12 cellular contexts compared by ENCODE assay signal in the genomic region with DNA sequence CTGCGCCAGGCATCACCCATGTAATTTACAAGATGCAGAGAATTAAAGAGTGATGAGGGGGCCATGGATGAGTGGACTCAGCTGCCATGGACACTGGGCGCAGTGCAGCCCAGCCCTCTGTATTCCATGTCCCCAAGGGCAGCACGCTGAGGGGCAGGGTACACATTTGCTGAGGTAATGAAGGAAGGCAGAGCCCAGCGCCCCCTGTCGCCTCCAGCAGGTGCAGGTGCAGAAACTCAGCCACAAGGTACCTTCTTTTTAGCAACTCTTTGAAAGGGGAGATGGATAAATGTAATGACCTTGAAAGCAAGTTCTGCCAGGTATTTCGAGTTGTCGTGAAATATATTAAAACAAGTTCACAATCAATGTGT. TPM values are rescaled to one million over a fixed set of nuclear protein-coding genes. Genes with fewer than 3 reads are reported as not detected.
DNase-seq lines count a peak whose midpoint lies in the region; ATAC-seq and TF ChIP-seq lines count a peak whose summit lies in the region.
"Had no signal": no experiment of that assay in that cellular context is flagged by ENCODE, and none has a peak within 500 bp of the region (broad histone marks: within the 10 kb centered on the region; RNA-seq: fewer than 3 reads in every experiment).

No MANE protein-coding gene starts in this region.

- no peak for DNase-seq in GM06990 (ENCODE audit: extremely low read depth, insufficient read length)
- DNase-seq in KBM-7, result peak; percentile 16
- DNase-seq in RPMI8226, result peak; percentile 33
- DNase-seq in left kidney (ENCODE audit: low read depth, low spot score), result peak; percentile 26
- no peak for DNase-seq in naive thymus-derived CD8-positive, alpha-beta T cell
- no peak for DNase-seq in cardiac septum (ENCODE audit: low spot score)
- no peak for DNase-seq in coronary artery (ENCODE audit: low spot score)
- DNase-seq: activated T-cell treated with anti-CD3 and anti-CD28 coated beads, Interleukin-2, amount 50 U/mL, for 72 hours; left lung; stimulated activated CD4-positive, alpha-beta T cell treated with anti-CD3 and anti-CD28 coated beads, Interleukin-4, amount 100 ng/mL, for 24 hours had no signal

- no peaks in the 10 kb centered on the region for H3K36me3 ChIP-seq in GM06990 (ENCODE audit: control insufficient read depth, insufficient read depth, low read length)

- no peak overlapping the region for H3K4me3 ChIP-seq in GM06990 (replicated peaks; ENCODE audit: low read depth, low read length)
- H3K4me3 ChIP-seq in coronary artery, result no peak overlapping the region
- H3K4me3 ChIP-seq: left lung had no signal

- in situ Hi-C loops in KBM-7 (cut with MboI; ENCODE audit: low pct_unique_long_range_greater_than_20kb, low sequenced_read_pairs), result no loop called here

- no peak for ATAC-seq in naive thymus-derived CD8-positive, alpha-beta T cell
- ATAC-seq in HG02642 (IDR thresholded peaks at IDR 0.05; ENCODE audit: poor library complexity, unreplicated experiment), result no peak
- ATAC-seq: activated T-cell treated with anti-CD3 and anti-CD28 coated beads, Interleukin-2, amount 50 U/mL, for 72 hours; left lung had no signal

- TF ChIP-seq CTCF in GM06990 (IDR thresholded peaks at IDR 0.05; ENCODE audit: insufficient read depth, low read length, poor library complexity, severe bottlenecking), result peak; percentile 71
- no peak for TF ChIP-seq CTCF in coronary artery (IDR thresholded peaks at IDR 0.05)

- H3K27me3 Mint-ChIP-seq in naive thymus-derived CD8-positive, alpha-beta T cell, result peaks cover 0 to 4% (median 0%) of the 10 kb centered on the region in 5 donors

- peaks cover 0 to 26% (median 0%) of the 10 kb centered on the region in 4 donors for H3K4me1 Mint-ChIP-seq in naive thymus-derived CD8-positive, alpha-beta T cell

- no peaks in the 10 kb centered on the region for H3K36me3 Mint-ChIP-seq in naive thymus-derived CD8-positive, alpha-beta T cell

- intact Hi-C loops in cardiac septum (cut with DNase I), result no loop called here

- no peaks in the 10 kb centered on the region for H3K9me3 Mint-ChIP-seq in naive thymus-derived CD8-positive, alpha-beta T cell
- H3K9me3 Mint-ChIP-seq: activated T-cell treated with anti-CD3 and anti-CD28 coated beads, Interleukin-2, amount 50 U/mL, for 72 hours had no signal

- POLR2A ChIA-PET in naive thymus-derived CD8-positive, alpha-beta T cell (lab: Charles Lee), result no interaction called here

- no peak overlapping the region for H3K27ac ChIP-seq in coronary artery
- H3K27ac ChIP-seq: left lung had no signal

- H3K27me3 ChIP-seq in GM06990 (replicated peaks; ENCODE audit: control insufficient read depth, insufficient read depth, low read length), result no peaks in the 10 kb centered on the region
- H3K27me3 ChIP-seq: left lung had no signal

- no peak overlapping the region for H3K27ac Mint-ChIP-seq in naive thymus-derived CD8-positive, alpha-beta T cell
- H3K27ac Mint-ChIP-seq: activated T-cell treated with anti-CD3 and anti-CD28 coated beads, Interleukin-2, amount 50 U/mL, for 72 hours had no signal

- H3K4me3 Mint-ChIP-seq in naive thymus-derived CD8-positive, alpha-beta T cell, result no peak overlapping the region
- H3K4me3 Mint-ChIP-seq: activated T-cell treated with anti-CD3 and anti-CD28 coated beads, Interleukin-2, amount 50 U/mL, for 72 hours had no signal

RNA-seq across cellular contexts. Expression of a gene that starts 7.1 kb away (rescaled TPM):
- total RNA-seq in naive thymus-derived CD8-positive, alpha-beta T cell, result under 1 TPM; 0.10 to 0.11 TPM
- polyA plus RNA-seq in naive thymus-derived CD8-positive, alpha-beta T cell, result under 1 TPM in 2 of 3 donors, not detected in 1; 0.03 to 0.20 TPM
- 40.3 TPM for total RNA-seq in cardiac septum

RNA-seq across cellular contexts. Expression of a gene that starts 29.5 kb away (rescaled TPM):
- total RNA-seq in naive thymus-derived CD8-positive, alpha-beta T cell, result under 1 TPM; 0.13 to 0.27 TPM
- not detected for polyA plus RNA-seq in naive thymus-derived CD8-positive, alpha-beta T cell
- total RNA-seq in cardiac septum, result 27.0 TPM
- total RNA-seq: activated T-cell treated with anti-CD3 and anti-CD28 coated beads, Interleukin-2, amount 50 U/mL, for 72 hours had no signal

RNA-seq across cellular contexts. Expression of a gene that starts 43.9 kb away (rescaled TPM):
- not detected for total RNA-seq in naive thymus-derived CD8-positive, alpha-beta T cell
- not detected for polyA plus RNA-seq in naive thymus-derived CD8-positive, alpha-beta T cell
- total RNA-seq in cardiac septum, result not detected
- total RNA-seq: activated T-cell treated with anti-CD3 and anti-CD28 coated beads, Interleukin-2, amount 50 U/mL, for 72 hours; left lung; omental fat pad had no signal

Comparison
In these comparisons a context has a peak if more than half of its experiments do, and no peak if none do; other contexts are left out.
1. DNase-seq: peak in KBM-7 (single experiment), RPMI8226 (single experiment) and left kidney (single experiment); none in GM06990 (single experiment), naive thymus-derived CD8-positive, alpha-beta T cell (0 of 10), cardiac septum (single experiment) and coronary artery (single experiment).
2. RNA of a gene that starts 7.1 kb away (total RNA-seq): 40.3 TPM in cardiac septum (single experiment); 0.10 to 0.11 TPM in naive thymus-derived CD8-positive, alpha-beta T cell; every median in the first group is over 10 times any median in the second.
3. RNA of a gene that starts 29.5 kb away (total RNA-seq): 27.0 TPM in cardiac septum (single experiment); 0.13 to 0.27 TPM in naive thymus-derived CD8-positive, alpha-beta T cell; every median in the first group is over 10 times any median in the second.